ENCODE assay signal across 23 cellular contexts in genomic region chr2:61363580-61363979, GRCh38.
A peak's percentile ranks its signal among the peaks of the same experiment; 100 is the strongest.
DNase-seq lines count a peak whose midpoint lies in the region; ATAC-seq, FAIRE-seq and TF ChIP-seq lines count a peak whose summit lies in the region.
"Had no signal": no experiment of that assay in that cellular context is flagged by ENCODE, and none has a peak within 500 bp of the region (broad histone marks: within the 10 kb centered on the region; RNA-seq: fewer than 3 reads in every experiment).

No MANE protein-coding gene starts in this region.

- DNase-seq in A549 (ENCODE audit: low read depth in 1 of 2, low spot score in 1 of 2) = no peak
- DNase-seq in ELR (ENCODE audit: low read depth) = peak; percentile 59
- DNase-seq in IMR-90 = no peak
- DNase-seq in GM12878 (ENCODE audit: low read depth, low spot score) = no peak
- DNase-seq in GM13976 (ENCODE audit: low spot score) = no peak
- DNase-seq in small intestine = no peak
- DNase-seq: CD4-positive, alpha-beta T cell; COR-L47; DMS 273 treated with DMSO at 0.1 percent for 48 hours; DMS79 treated with DMSO at 0.1 percent for 48 hours; Kasumi-1; MM.1S; NCI-H1048; NCI-H1417 treated with DMSO at 0.1 percent for 48 hours; NCI-H187; NCI-H446; NCI-H526; SJCRH30 had no signal

- H2BK15ac ChIP-seq in IMR-90 (ENCODE audit: low read depth, low read length) = no peak overlapping the region

- TF ChIP-seq CTCF in A549 (IDR thresholded peaks at IDR 0.05) = no peak
- TF ChIP-seq CTCF in IMR-90 (conservative IDR thresholded peaks at IDR 0.05; ENCODE audit: low read depth, low read length) = no peak
- no peak for TF ChIP-seq CTCF in GM12878 (IDR thresholded peaks at IDR 0.05 in 2 of 3, conservative IDR thresholded peaks at IDR 0.05 in 1 of 3; ENCODE audit: control insufficient read depth in 2 of 3, extremely low read depth in 1 of 3, insufficient read depth in 1 of 3, low read depth in 3 of 3, low read length in 3 of 3)
- TF ChIP-seq CTCF in GM13976 (IDR thresholded peaks at IDR 0.05; ENCODE audit: borderline replicate concordance, control extremely low read depth, extremely low read depth, insufficient read depth, missing control alignments) = no peak

- no peak overlapping the region for H2BK120ac ChIP-seq in IMR-90 (ENCODE audit: low read depth, low read length)

- H2AK5ac ChIP-seq in IMR-90 (ENCODE audit: low read depth, low read length) = no peak overlapping the region

- no peak overlapping the region for H3K56ac ChIP-seq in IMR-90 (ENCODE audit: extremely low read depth, insufficient read depth, low read length)

- 94% methylated on average over 2 of the region's 2 CpGs for WGBS in A549 (ENCODE audit: missing lambda C conversion rate)
- no CpG with 5 or more reads among the region's 2 CpGs for WGBS in IMR-90 (ENCODE audit: extremely low coverage in 2 of 2, insufficient read length in 1 of 2), 2 experiments
- 100% methylated on average over 2 of the region's 2 CpGs for WGBS in GM12878 (ENCODE audit: insufficient coverage, insufficient replicate concordance, low lambda C conversion rate, missing lambda C conversion rate)
- WGBS in small intestine, 3 donors = 93 to 97% (median 95%) methylated on average over 2 of the region's 2 CpGs

- TF ChIP-seq EP300 in A549 (IDR thresholded peaks at IDR 0.05) (no peak), GM12878 (IDR thresholded peaks at IDR 0.05; ENCODE audit: borderline replicate concordance in 1 of 2, control insufficient read depth in 1 of 2, low read depth in 2 of 2, low read length in 2 of 2) (no peak)

- ATAC-seq in A549 (no peak), IMR-90 (ENCODE audit: low read depth) (peak; percentile 57), GM12878 (peak; percentile 50), GM19035 (IDR thresholded peaks at IDR 0.05; ENCODE audit: unreplicated experiment) (no peak)
- ATAC-seq: GM23338 had no signal

- H3K36me3 ChIP-seq in IMR-90 (ENCODE audit: control insufficient read depth, insufficient read depth, low read length) (peaks cover 15% of the 10 kb centered on the region), GM12878 (ENCODE audit: control insufficient read depth in 2 of 2, insufficient read depth in 2 of 2, low read length in 1 of 2) (peaks cover 0 to 18% of the 10 kb centered on the region in 2 experiments; a peak in 3 of 4 replicates), small intestine (ENCODE audit: control insufficient read depth in 2 of 2, insufficient read depth in 2 of 2, low read length in 2 of 2) (peaks cover 10 to 11% of the 10 kb centered on the region in 2 donors)

- H4K8ac ChIP-seq in IMR-90 (ENCODE audit: low read depth in 2 of 2, low read length in 2 of 2) = no peak overlapping the region

- POLR2A ChIA-PET in A549 (lab: Yijun Ruan, JAX) (no interaction called here), IMR-90 (lab: Charles Lee; ENCODE audit: unreplicated experiment) (no interaction called here), GM12878 (lab: Charles Lee) (no interaction called here)

- H2BK20ac ChIP-seq in IMR-90 (ENCODE audit: low read depth, low read length) = no peak overlapping the region

- no peaks in the 10 kb centered on the region for H3K9me3 ChIP-seq in A549
- H3K9me3 ChIP-seq in IMR-90 (ENCODE audit: control insufficient read depth, insufficient read depth, low read length) = no peaks in the 10 kb centered on the region
- H3K9me3 ChIP-seq in GM12878 (replicated peaks; ENCODE audit: control insufficient read depth, insufficient read depth, low read length) = no peaks in the 10 kb centered on the region; the same call in 1 of the 3 replicates
- no peaks in the 10 kb centered on the region for H3K9me3 ChIP-seq in small intestine (ENCODE audit: control insufficient read depth, low read depth)
- H3K9me3 ChIP-seq: HAP-1, SJCRH30 had no signal

- RAD21 ChIA-PET in GM12878 (lab: Charles Lee; ENCODE audit: unreplicated experiment) = no interaction called here

- no peak overlapping the region for H3K18ac ChIP-seq in IMR-90 (ENCODE audit: low read depth, low read length)

- H3K4me3 ChIP-seq in A549 = no peak overlapping the region
- no peak overlapping the region for H3K4me3 ChIP-seq in IMR-90 (ENCODE audit: insufficient read depth, low read depth, low read length)
- H3K4me3 ChIP-seq in GM12878 = no peak overlapping the region
- no peak overlapping the region for H3K4me3 ChIP-seq in small intestine (ENCODE audit: low read depth in 1 of 2, low read length in 2 of 2)
- H3K4me3 ChIP-seq: BLaER1, GM23338, HAP-1, SJCRH30 had no signal

- FAIRE-seq in A549 (lab: Jason Lieb, UNC) = peak; percentile 59
- no peak for FAIRE-seq in GM12878 (lab: Jason Lieb, UNC)
- FAIRE-seq in small intestine (lab: Jason Lieb, UNC) = no peak
- FAIRE-seq: RCC 7860 had no signal

- no peak overlapping the region for H2BK5ac ChIP-seq in IMR-90 (ENCODE audit: low read depth, low read length, poor library complexity, severe bottlenecking)

- no peak overlapping the region for H3K23ac ChIP-seq in IMR-90 (ENCODE audit: low read depth, low read length)

- TF ChIP-seq RAD21 in A549 (conservative IDR thresholded peaks at IDR 0.05 in 1 of 2, IDR thresholded peaks at IDR 0.05 in 1 of 2) = no peak
- TF ChIP-seq RAD21 in IMR-90 (IDR thresholded peaks at IDR 0.05; ENCODE audit: low read length) = no peak
- TF ChIP-seq RAD21 in GM12878 (IDR thresholded peaks at IDR 0.05; ENCODE audit: insufficient read depth, low read depth, low read length) = no peak

- TF ChIP-seq POLR2A in A549 (IDR thresholded peaks at IDR 0.05; ENCODE audit: low read length) = no peak
- no peak for TF ChIP-seq POLR2A in IMR-90 (IDR thresholded peaks at IDR 0.05; ENCODE audit: low read depth, low read length)
- no peak for TF ChIP-seq POLR2A in GM12878 (IDR thresholded peaks at IDR 0.05; ENCODE audit: low read depth, low read length)

- H3K79me2 ChIP-seq in GM12878 (ENCODE audit: control insufficient read depth, insufficient read depth, low read length) = peaks cover 4% of the 10 kb centered on the region

- H3K14ac ChIP-seq in IMR-90 (replicated peaks; ENCODE audit: low read depth, low read length) = no peak overlapping the region

- H2AK9ac ChIP-seq in IMR-90 (replicated peaks; ENCODE audit: low read depth, low read length, poor library complexity) = no peak overlapping the region

- no peak overlapping the region for H3K27ac ChIP-seq in A549
- H3K27ac ChIP-seq in IMR-90 (ENCODE audit: insufficient read depth, low read length) = no peak overlapping the region
- H3K27ac ChIP-seq in GM12878 (ENCODE audit: control insufficient read depth, insufficient read depth) = no peak overlapping the region
- H3K27ac ChIP-seq in small intestine (ENCODE audit: low read depth in 1 of 2, low read length in 1 of 2) = no peak overlapping the region
- H3K27ac ChIP-seq: BLaER1, SJCRH30 had no signal

- no peak overlapping the region for H3K4me2 ChIP-seq in A549
- no peak overlapping the region for H3K4me2 ChIP-seq in IMR-90 (ENCODE audit: low read depth, low read length)
- H3K4me2 ChIP-seq in GM12878 (ENCODE audit: control insufficient read depth, insufficient read depth) = no peak overlapping the region
- H3K4me2 ChIP-seq: BLaER1, GM23338 had no signal

- H3K4ac ChIP-seq in IMR-90 (ENCODE audit: low read depth, low read length) = no peak overlapping the region

- 0 out of 2 replicates have a peak, but pooled peaks cover 2% of the 10 kb centered on the region for H3K9me1 ChIP-seq in IMR-90 (ENCODE audit: insufficient read depth, low read length)

- H4K20me1 ChIP-seq in IMR-90 (ENCODE audit: insufficient read depth, low read length) (peaks cover 4% of the 10 kb centered on the region; the same call in 1 of the 2 replicates), GM12878 (ENCODE audit: control insufficient read depth, insufficient read depth) (no peaks in the 10 kb centered on the region)

- H2AFZ ChIP-seq in IMR-90 (replicated peaks; ENCODE audit: low read length, poor library complexity) (no peak overlapping the region), GM12878 (ENCODE audit: control insufficient read depth, low read depth, low read length) (no peak overlapping the region)
- H2AFZ ChIP-seq: GM23338 had no signal

- H4K5ac ChIP-seq in IMR-90 (ENCODE audit: low read depth, low read length) = no peak overlapping the region

- dilution Hi-C loops in IMR-90 (cut with HindIII; ENCODE audit: low sequenced_read_pairs, unreplicated experiment) = no loop called here

- intact Hi-C loops in IMR-90 (cut with micrococcal nuclease) (no loop called here), GM12878 (cut with micrococcal nuclease; ENCODE audit: unreplicated experiment) (no loop called here)

- SMC1A ChIA-PET in GM12878 (lab: Charles Lee; ENCODE audit: uncharacterized antibody, unreplicated experiment) = interaction anchor here (0.5 to 1.3 kb wide), 2 partner anchors 26 to 78 kb away, joined by 3 to 4 read pairs; no protein-coding TSS in a partner anchor

- no peaks in the 10 kb centered on the region for H3K27me3 ChIP-seq in IMR-90 (ENCODE audit: control insufficient read depth, insufficient read depth, low read length)
- H3K27me3 ChIP-seq in GM12878 (replicated peaks in 1 of 2; ENCODE audit: control insufficient read depth in 2 of 2, insufficient read depth in 2 of 2, low read length in 1 of 2) = no peaks in the 10 kb centered on the region
- H3K27me3 ChIP-seq in small intestine (ENCODE audit: control insufficient read depth in 2 of 2, insufficient read depth in 2 of 2, low read length in 2 of 2) = no peaks in the 10 kb centered on the region
- H3K27me3 ChIP-seq: BLaER1, SJCRH30 had no signal

- no peak overlapping the region for H4K91ac ChIP-seq in IMR-90 (ENCODE audit: insufficient read depth, low read depth, low read length)

- H3K9ac ChIP-seq in IMR-90 (ENCODE audit: low read depth, low read length) = no peak overlapping the region
- no peak overlapping the region for H3K9ac ChIP-seq in GM12878 (ENCODE audit: control insufficient read depth, insufficient read depth, low read length)
- H3K9ac ChIP-seq: BLaER1 had no signal

- BruUV-seq in IMR-90 (replicated peaks; lab: Mats Ljungman, UMichigan) (no TSS peak), GM12878 (replicated peaks; lab: Mats Ljungman, UMichigan) (no TSS peak)

- CTCF ChIA-PET in A549 (lab: Yijun Ruan, JAX) (interaction anchor here (0.6 to 1.4 kb wide), 3 partner anchors 27 to 488 kb away, joined by 3 to 4 read pairs (median 4); no protein-coding TSS in a partner anchor), IMR-90 (lab: Yijun Ruan, JAX) (no interaction called here), GM12878 (lab: Yijun Ruan, JAX) (interaction anchor here (0.8 to 1.2 kb wide), 2 partner anchors 9 to 295 kb away, joined by 3 read pairs; no protein-coding TSS in a partner anchor)

- H3K79me1 ChIP-seq in IMR-90 (ENCODE audit: low read depth in 1 of 2, low read length in 2 of 2) = peaks cover 32 to 60% of the 10 kb centered on the region in 2 experiments

- no peaks in the 10 kb centered on the region for H3K4me1 ChIP-seq in A549
- peaks cover 2% of the 10 kb centered on the region; the same call in 1 of the 2 replicates for H3K4me1 ChIP-seq in IMR-90 (ENCODE audit: control insufficient read depth, insufficient read depth, low read length)
- 0 out of 2 replicates have a peak, but pooled peaks cover under 1% of the 10 kb centered on the region for H3K4me1 ChIP-seq in GM12878 (ENCODE audit: control insufficient read depth, insufficient read depth, low read length)
- no peaks in the 10 kb centered on the region for H3K4me1 ChIP-seq in small intestine (ENCODE audit: control insufficient read depth in 2 of 2, insufficient read depth in 1 of 2, low read depth in 1 of 2, low read length in 1 of 2)
- H3K4me1 ChIP-seq: HAP-1, SJCRH30 had no signal

- in situ Hi-C loops in IMR-90 (cut with MboI; ENCODE audit: low sequenced_read_pairs) (no loop called here), GM12878 (cut with MboI) (no loop called here), GM13976 (cut with MboI; ENCODE audit: low sequenced_read_pairs, unreplicated experiment) (no loop called here)

Comparison
In these comparisons a context has a peak if more than half of its experiments do, and no peak if none do; other contexts are left out.
1. ATAC-seq: peak in IMR-90 (single experiment) and GM12878 (single experiment); none in A549 (0 of 2) and GM19035 (single experiment).